Comparison of ENCODE assay signal across 25 cellular contexts in genomic region chr20:59925359-59925758, GRCh38. TPM values are rescaled to one million over a fixed set of nuclear protein-coding genes. Genes with fewer than 3 reads are reported as not detected.
"Had no signal": no experiment of that assay in that cellular context is flagged by ENCODE, and none has a peak within 500 bp of the region (broad histone marks: within the 10 kb centered on the region; RNA-seq: fewer than 3 reads in every experiment).

No MANE protein-coding gene starts in this region.

- H3K4me1 ChIP-seq: esophagus muscularis mucosa, gastrocnemius medialis, heart right ventricle, left ventricle myocardium inferior, lower lobe of right lung, spleen had no signal

- H3K27ac Mint-ChIP-seq: dendritic cell treated with granulocyte-macrophage colony-stimulating factor and Interleukin-4, amounts not matched to agents 40 ng/mL and 50 ng/mL, for 4 days; immature natural killer cell; memory B cell; natural killer cell treated with Interleukin-12 subunit alpha and Interleukin-12 subunit beta and Interleukin-15 and Interleukin-18, amount 100 ng/mL, for 72 hours; stimulated activated memory B cell treated with anti-CD40 and anti-IgM and Interleukin-4, amounts not matched to agents 10 μg/mL and 1 μg/mL and 100 μg/mL, for 72 hours; stimulated activated naive CD8-positive, alpha-beta T cell treated with anti-CD3 and anti-CD28 coated beads, Interleukin-15, Interleukin-2, amounts not matched to agents 100 ng/mL and 50 ng/mL, for 24 hours had no signal

- DNase-seq: effector memory CD8-positive, alpha-beta T cell; gastrocnemius medialis; heart right ventricle; hypothalamus; immature natural killer cell; left ventricle myocardium inferior; lower lobe of right lung; midbrain; occipital lobe; spleen; stimulated activated CD4-positive, alpha-beta T cell treated with anti-CD3 and anti-CD28 coated beads, Interleukin-15, amount 100 ng/mL, for 24 hours; stimulated activated CD4-positive, alpha-beta T cell treated with anti-CD3 and anti-CD28 coated beads, Interleukin-1b, Interleukin-23, amount 100 ng/mL, for 48 hours; stimulated activated CD4-positive, alpha-beta T cell treated with anti-CD3 and anti-CD28 coated beads, Interleukin-4, amount 100 ng/mL, for 24 hours; transverse colon had no signal

- H3K27ac ChIP-seq: epithelial cell of prostate, esophagus muscularis mucosa, gastrocnemius medialis, heart right ventricle, left ventricle myocardium inferior, lower lobe of right lung, spleen, thoracic aorta, transverse colon had no signal

- H3K27me3 Mint-ChIP-seq: effector memory CD8-positive, alpha-beta T cell; stimulated activated memory B cell treated with anti-CD40 and anti-IgM and Interleukin-4, amounts not matched to agents 10 μg/mL and 1 μg/mL and 100 μg/mL, for 72 hours had no signal

- H3K4me1 Mint-ChIP-seq: immature natural killer cell; memory B cell; stimulated activated memory B cell treated with anti-CD40 and anti-IgM and Interleukin-4, amounts not matched to agents 10 μg/mL and 1 μg/mL and 100 μg/mL, for 72 hours had no signal

- H3K36me3 ChIP-seq: esophagus muscularis mucosa, gastrocnemius medialis, heart right ventricle, left ventricle myocardium inferior, lower lobe of right lung, spleen, thoracic aorta, transverse colon had no signal

- H3K36me3 Mint-ChIP-seq: immature natural killer cell; memory B cell; natural killer cell treated with Interleukin-12 subunit alpha and Interleukin-12 subunit beta and Interleukin-15 and Interleukin-18, amount 100 ng/mL, for 72 hours; stimulated activated memory B cell treated with anti-CD40 and anti-IgM and Interleukin-4, amounts not matched to agents 10 μg/mL and 1 μg/mL and 100 μg/mL, for 72 hours had no signal

- ATAC-seq: effector memory CD8-positive, alpha-beta T cell; gastrocnemius medialis; heart right ventricle; lower lobe of right lung; natural killer cell treated with Interleukin-12 subunit alpha and Interleukin-12 subunit beta and Interleukin-15 and Interleukin-18, amount 100 ng/mL, for 72 hours; sciatic nerve; stimulated activated memory B cell treated with anti-CD40 and anti-IgM and Interleukin-4, amounts not matched to agents 10 μg/mL and 1 μg/mL and 100 μg/mL, for 72 hours had no signal

- FAIRE-seq: colon, keratinocyte had no signal

- H3K9me3 Mint-ChIP-seq: dendritic cell treated with granulocyte-macrophage colony-stimulating factor and Interleukin-4, amounts not matched to agents 40 ng/mL and 50 ng/mL, for 4 days; effector memory CD8-positive, alpha-beta T cell; immature natural killer cell; memory B cell; natural killer cell treated with Interleukin-12 subunit alpha and Interleukin-12 subunit beta and Interleukin-15 and Interleukin-18, amount 100 ng/mL, for 72 hours; stimulated activated memory B cell treated with anti-CD40 and anti-IgM and Interleukin-4, amounts not matched to agents 10 μg/mL and 1 μg/mL and 100 μg/mL, for 72 hours; stimulated activated naive CD8-positive, alpha-beta T cell treated with anti-CD3 and anti-CD28 coated beads, Interleukin-15, Interleukin-2, amounts not matched to agents 100 ng/mL and 50 ng/mL, for 24 hours had no signal

- H3K4me3 ChIP-seq: esophagus muscularis mucosa, gastrocnemius medialis, heart right ventricle, left ventricle myocardium inferior, lower lobe of right lung, spleen, thoracic aorta, transverse colon had no signal

- H3K9me3 ChIP-seq: esophagus muscularis mucosa, gastrocnemius medialis, heart right ventricle, left ventricle myocardium inferior, lower lobe of right lung, spleen, thoracic aorta, transverse colon had no signal

- H3K4me3 Mint-ChIP-seq: dendritic cell treated with granulocyte-macrophage colony-stimulating factor and Interleukin-4, amounts not matched to agents 40 ng/mL and 50 ng/mL, for 4 days; effector memory CD8-positive, alpha-beta T cell; immature natural killer cell; memory B cell; natural killer cell treated with Interleukin-12 subunit alpha and Interleukin-12 subunit beta and Interleukin-15 and Interleukin-18, amount 100 ng/mL, for 72 hours; stimulated activated memory B cell treated with anti-CD40 and anti-IgM and Interleukin-4, amounts not matched to agents 10 μg/mL and 1 μg/mL and 100 μg/mL, for 72 hours; stimulated activated naive CD8-positive, alpha-beta T cell treated with anti-CD3 and anti-CD28 coated beads, Interleukin-15, Interleukin-2, amounts not matched to agents 100 ng/mL and 50 ng/mL, for 24 hours had no signal

- H3K27me3 ChIP-seq: esophagus muscularis mucosa, gastrocnemius medialis, heart right ventricle, spleen, transverse colon had no signal

RNA-seq across cellular contexts. Expression of gene CDH26, which starts 32.9 kb away (rescaled TPM):
- polyA plus RNA-seq: immature natural killer cell had no signal
